ENCODE assay signal across 17 cellular contexts in the genomic region with DNA sequence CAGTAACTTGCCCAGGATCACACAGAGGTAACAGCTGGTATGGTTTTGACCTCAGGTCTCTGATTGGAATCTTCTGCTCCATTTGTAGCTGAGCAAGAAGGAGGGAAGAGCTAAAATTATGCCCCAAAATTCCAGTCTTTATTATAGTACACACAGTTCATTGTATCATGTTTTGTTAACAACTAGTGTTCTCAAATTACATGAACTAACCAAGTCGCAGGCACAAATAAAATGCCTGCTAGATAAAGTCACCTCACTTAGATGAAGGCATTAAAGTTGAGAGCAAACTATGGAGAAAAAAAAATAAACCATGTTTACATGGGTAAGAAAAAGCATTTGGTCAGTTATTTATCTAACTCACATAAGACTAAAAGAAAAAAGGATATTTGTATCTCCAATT. TPM values are rescaled to one million over a fixed set of nuclear protein-coding genes. Genes with fewer than 3 reads are reported as not detected.
A peak's percentile ranks its signal among the peaks of the same experiment; 100 is the strongest.
DNase-seq lines count a peak whose midpoint lies in the region; ATAC-seq and TF ChIP-seq lines count a peak whose summit lies in the region.
"Had no signal": no experiment of that assay in that cellular context is flagged by ENCODE, and none has a peak within 500 bp of the region (broad histone marks: within the 10 kb centered on the region; RNA-seq: fewer than 3 reads in every experiment).

No MANE protein-coding gene starts in this region.

- no peak for ATAC-seq in HG03196 (IDR thresholded peaks at IDR 0.05; ENCODE audit: unreplicated experiment)
- ATAC-seq: HCT116 had no signal

- H3K36me3 ChIP-seq in SJCRH30 = no peaks in the 10 kb centered on the region
- H3K36me3 ChIP-seq in urinary bladder (ENCODE audit: insufficient read depth) = no peaks in the 10 kb centered on the region

- peaks cover 25% of the 10 kb centered on the region for H3K4me1 ChIP-seq in SJCRH30
- no peaks in the 10 kb centered on the region for H3K4me1 ChIP-seq in urinary bladder (ENCODE audit: insufficient read depth)

- no peak for TF ChIP-seq CTCF in fibroblast of villous mesenchyme (IDR thresholded peaks at IDR 0.05; ENCODE audit: insufficient read depth, low read depth, low read length)

- DNase-seq in NCI-H510A treated with DMSO at 0.1 percent for 48 hours (lab: John Stamatoyannopoulos, UW) = peak; percentile 9
- no peak for DNase-seq in NCI-H510A (lab: John Stamatoyannopoulos, UW)
- DNase-seq in SJCRH30 = peak; percentile 8 to 42
- DNase-seq in fibroblast of villous mesenchyme (ENCODE audit: low read depth) = peak; percentile 45
- no peak for DNase-seq in SKM-1 (lab: John Stamatoyannopoulos, UW; ENCODE audit: unreplicated experiment)
- DNase-seq in NCI-H187 (lab: John Stamatoyannopoulos, UW) = no peak
- DNase-seq: 8988T, C1 segment of cervical spinal cord, DMS153, Kasumi-1, NCI-H146, NCI-H2107, NCI-H226, PC-9 had no signal

- H3K4me3 ChIP-seq in SJCRH30 (no peak overlapping the region), fibroblast of villous mesenchyme (ENCODE audit: low read depth, low read length) (no peak overlapping the region), urinary bladder (ENCODE audit: low read depth, low read length) (no peak overlapping the region)
- H3K4me3 ChIP-seq: PC-9 had no signal

- no peaks in the 10 kb centered on the region for H3K27me3 ChIP-seq in SJCRH30

- H3K27ac ChIP-seq in SJCRH30 (peak overlapping the region; percentile 32), urinary bladder (ENCODE audit: low read depth) (peak overlapping the region; percentile 5)
- H3K27ac ChIP-seq: PC-9 had no signal

- 40% methylated on average over 1 of the region's 1 CpG for WGBS in urinary bladder

- H3K9me3 ChIP-seq in SJCRH30 (replicated peaks) = no peaks in the 10 kb centered on the region

RNA-seq across cellular contexts. Expression of a gene that starts 58.8 kb away (rescaled TPM):
- total RNA-seq in SJCRH30 (2014; rRNA removed; shearing (Covaris generic)) = 14.3 and 15.2 TPM in 2 replicates
- total RNA-seq in fibroblast of villous mesenchyme (4.8 and 6.9 TPM in 2 replicates), urinary bladder (26.0 TPM)
- 26.7 TPM for polyA plus RNA-seq in urinary bladder

Comparison
In these comparisons a context has a peak if more than half of its experiments do, and no peak if none do; other contexts are left out.
1. DNase-seq: peak in NCI-H510A treated with DMSO at 0.1 percent for 48 hours (single experiment), SJCRH30 (2 of 2) and fibroblast of villous mesenchyme (single experiment); none in NCI-H510A (single experiment), SKM-1 (single experiment) and NCI-H187 (0 of 2).